In the genomic region with DNA sequence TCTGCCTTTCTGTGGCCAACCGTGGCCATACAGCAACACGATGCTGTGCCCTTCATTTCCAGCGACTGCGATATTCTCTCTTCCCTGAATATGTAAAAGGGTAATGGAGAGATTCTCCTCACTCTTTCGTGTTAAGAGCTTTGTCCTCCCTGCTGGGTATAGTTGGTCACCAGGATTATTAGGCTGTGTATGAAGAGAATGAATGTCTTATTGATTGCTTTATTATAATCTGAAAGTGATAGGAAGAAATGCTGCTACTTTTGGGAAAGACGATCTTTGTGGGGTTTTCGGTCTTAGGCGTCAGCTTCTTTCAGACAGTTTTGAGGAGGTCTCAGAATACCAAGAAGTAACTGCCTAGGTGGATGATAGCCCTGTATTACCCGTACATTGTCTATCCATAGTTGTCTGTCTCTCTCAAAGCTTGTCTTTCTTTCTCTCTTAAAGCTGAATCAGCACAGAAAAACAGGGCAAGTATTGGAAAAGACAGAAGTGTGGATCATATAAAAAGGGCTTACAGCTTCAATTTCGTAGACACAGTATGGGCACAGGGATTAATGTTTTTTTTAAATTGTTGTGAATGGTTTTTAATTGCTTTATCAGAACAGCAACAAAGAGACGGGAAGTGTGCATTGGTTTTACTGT, we compare ENCODE assay signal across 8 cellular contexts. TPM values are rescaled to one million over a fixed set of nuclear protein-coding genes. Genes with fewer than 3 reads are reported as not detected.
DNase-seq lines count a peak whose midpoint lies in the region; ATAC-seq and TF ChIP-seq lines count a peak whose summit lies in the region.

No MANE protein-coding gene starts in this region.

- no peaks in the 10 kb centered on the region for H3K9me3 ChIP-seq in right cardiac atrium (ENCODE audit: control insufficient read depth, low read length)
- no peaks in the 10 kb centered on the region for H3K9me3 ChIP-seq in smooth muscle cell (replicated peaks; ENCODE audit: low read depth)

- intact Hi-C loops in right cardiac atrium (cut with DNase I) = loop anchor here in 2 of 4 donors (5.0 to 10.0 kb wide), 3 partner anchors 49 to 71 kb away; no protein-coding TSS in a partner anchor

- H3K9me3 Mint-ChIP-seq in activated T-cell treated with anti-CD3 and anti-CD28 coated beads, Interleukin-2, amount 50 U/mL, for 72 hours = no peaks in the 10 kb centered on the region

- H3K27me3 Mint-ChIP-seq in activated T-cell treated with anti-CD3 and anti-CD28 coated beads, Interleukin-2, amount 50 U/mL, for 72 hours (ENCODE audit: low read depth) = no peaks in the 10 kb centered on the region

- no peak for DNase-seq in activated T-cell treated with anti-CD3 and anti-CD28 coated beads, Interleukin-2, amount 50 U/mL, for 72 hours
- no peak for DNase-seq in activated T-cell treated with anti-CD3 and anti-CD28 coated beads, Interleukin-2, amount 50 U/mL, for 1 hour
- no peak for DNase-seq in right cardiac atrium
- no peak for DNase-seq in smooth muscle cell (lab: John Stamatoyannopoulos, UW; ENCODE audit: unreplicated experiment)
- DNase-seq in stimulated activated CD8-positive, alpha-beta memory T cell treated with anti-CD3 and anti-CD28 coated beads, Interleukin-4, amount 100 ng/mL, for 48 hours = no peak

- no peak for TF ChIP-seq CTCF in VCaP (conservative IDR thresholded peaks at IDR 0.05)
- no peak for TF ChIP-seq CTCF in smooth muscle cell (IDR thresholded peaks at IDR 0.05; ENCODE audit: borderline replicate concordance, insufficient read depth, poor library complexity, severe bottlenecking)

- H3K4me3 ChIP-seq in right cardiac atrium (ENCODE audit: low read length) = peak overlapping the region; percentile 78
- H3K4me3 ChIP-seq in smooth muscle cell = peak overlapping the region; percentile 56

- H3K27ac ChIP-seq in VCaP (peak overlapping the region; percentile 90), right cardiac atrium (ENCODE audit: low read length) (no peak overlapping the region), smooth muscle cell (ENCODE audit: low read depth) (no peak overlapping the region)

- H3K79me2 ChIP-seq in smooth muscle cell (ENCODE audit: low read depth) = no peaks in the 10 kb centered on the region

- no peak for ATAC-seq in activated T-cell treated with anti-CD3 and anti-CD28 coated beads, Interleukin-2, amount 50 U/mL, for 72 hours (replicated peaks in 1 of 2)
- ATAC-seq in right cardiac atrium (no peak), GM21717 (IDR thresholded peaks at IDR 0.05; ENCODE audit: unreplicated experiment) (no peak), GM18873 (IDR thresholded peaks at IDR 0.05; ENCODE audit: low FRiP score, unreplicated experiment) (no peak)

- H3K27ac Mint-ChIP-seq in activated T-cell treated with anti-CD3 and anti-CD28 coated beads, Interleukin-2, amount 50 U/mL, for 72 hours = peak overlapping the region; percentile 84

- H3K4me1 Mint-ChIP-seq in activated T-cell treated with anti-CD3 and anti-CD28 coated beads, Interleukin-2, amount 50 U/mL, for 72 hours (ENCODE audit: low read depth) = peaks cover 48% of the 10 kb centered on the region

- no peaks in the 10 kb centered on the region for H3K36me3 Mint-ChIP-seq in activated T-cell treated with anti-CD3 and anti-CD28 coated beads, Interleukin-2, amount 50 U/mL, for 72 hours (ENCODE audit: insufficient read depth in 2 of 2)

- peak overlapping the region; percentile 93 to 96 for H3K4me3 Mint-ChIP-seq in activated T-cell treated with anti-CD3 and anti-CD28 coated beads, Interleukin-2, amount 50 U/mL, for 72 hours

- H3K27me3 ChIP-seq in right cardiac atrium (ENCODE audit: control insufficient read depth, insufficient read depth) (no peaks in the 10 kb centered on the region), smooth muscle cell (ENCODE audit: low read depth) (no peaks in the 10 kb centered on the region)

- H3F3A ChIP-seq in smooth muscle cell (ENCODE audit: low read depth) = no peaks in the 10 kb centered on the region

- WGBS in right cardiac atrium = 25% methylated on average over 11 of the region's 11 CpGs
- WGBS in smooth muscle cell (ENCODE audit: low lambda C conversion rate) = 19% methylated on average over 11 of the region's 11 CpGs

- no peaks in the 10 kb centered on the region for H3K36me3 ChIP-seq in smooth muscle cell (ENCODE audit: low read depth)

- H3K4me2 ChIP-seq in smooth muscle cell = peak overlapping the region; percentile 83

- no peaks in the 10 kb centered on the region for H3K4me1 ChIP-seq in right cardiac atrium (ENCODE audit: control insufficient read depth, insufficient read depth, low read length)
- H3K4me1 ChIP-seq in smooth muscle cell (ENCODE audit: low read depth) = peaks cover 18% of the 10 kb centered on the region

- H2AFZ ChIP-seq in smooth muscle cell (ENCODE audit: low read depth) = peak overlapping the region; percentile 88

- H4K20me1 ChIP-seq in smooth muscle cell (ENCODE audit: low read depth) = no peaks in the 10 kb centered on the region

- peak overlapping the region; percentile 49 for H3K9ac ChIP-seq in smooth muscle cell (ENCODE audit: low read depth)

RNA-seq across cellular contexts. Expression of gene AHCYL2, which starts 1.2 kb away (rescaled TPM):
- 10 to 100 TPM; 40.8 to 44.8 TPM for total RNA-seq in activated T-cell treated with anti-CD3 and anti-CD28 coated beads, Interleukin-2, amount 50 U/mL, for 72 hours
- total RNA-seq in right cardiac atrium = 1 to 10 TPM; 6.4 to 8.8 (median 7.9) TPM
- 1.8 TPM for polyA plus RNA-seq in right cardiac atrium
- 7.3 and 10.8 TPM in 2 replicates for total RNA-seq in smooth muscle cell
- 5.4 and 6.3 TPM in 2 replicates for polyA plus RNA-seq in smooth muscle cell

RNA-seq across cellular contexts. Expression of gene SMO, which starts 37.6 kb away (rescaled TPM):
- total RNA-seq in activated T-cell treated with anti-CD3 and anti-CD28 coated beads, Interleukin-2, amount 50 U/mL, for 72 hours = 1 to 10 TPM in 1 of 2 donors, under 1 TPM in 1; 0.84 to 2.0 TPM
- 10 to 100 TPM in 2 of 4 donors, 1 to 10 TPM in 2; 8.3 to 12.6 (median 9.6) TPM for total RNA-seq in right cardiac atrium
- 4.9 TPM for polyA plus RNA-seq in right cardiac atrium
- 23.6 and 30.6 TPM in 2 replicates for total RNA-seq in smooth muscle cell
- 21.0 and 25.8 TPM in 2 replicates for polyA plus RNA-seq in smooth muscle cell
